Comparison of ENCODE assay signal across 1 cellular context in genomic region chr17:44002141-44002848, GRCh38.
TF ChIP-seq lines count a peak whose summit lies in the region.

No MANE protein-coding gene starts in this region.

TF ChIP-seq in HepG2, 621 proteins besides CTCF, POLR2A, EP300 and RAD21 (continued from another document and continues in another):
- TF ChIP-seq ZBTB26 (CRISPR knock-in tag; IDR thresholded peaks at IDR 0.05; ENCODE audit: borderline replicate concordance) (peak; percentile 25; the same call in 1 of the 2 replicates), ZNF296 (CRISPR knock-in tag; conservative IDR thresholded peaks at IDR 0.05) (no peak), TBL1XR1 (IDR thresholded peaks at IDR 0.05; ENCODE audit: borderline replicate concordance, low read length, partially characterized antibody) (no peak), SIX1 (CRISPR knock-in tag; IDR thresholded peaks at IDR 0.05; ENCODE audit: borderline replicate concordance) (no peak), NFYB (CRISPR knock-in tag; IDR thresholded peaks at IDR 0.05) (no peak), RFX3 (CRISPR knock-in tag; IDR thresholded peaks at IDR 0.05) (no peak), HNRNPUL1 (IDR thresholded peaks at IDR 0.05; ENCODE audit: low read depth, low read length) (no peak), ZBTB10 (CRISPR knock-in tag; IDR thresholded peaks at IDR 0.05; ENCODE audit: borderline replicate concordance) (no peak), ZNF75D (CRISPR knock-in tag; IDR thresholded peaks at IDR 0.05; ENCODE audit: borderline replicate concordance) (no peak), ATF2 (CRISPR knock-in tag; IDR thresholded peaks at IDR 0.05) (peak; percentile 48; the same call in 1 of the 2 replicates), SRSF1 (optimal IDR thresholded peaks at IDR 0.05; ENCODE audit: low read depth, low read length) (no peak), FOSL2 (CRISPR knock-in tag; IDR thresholded peaks at IDR 0.05) (peak; percentile 94), ZNF720 (CRISPR knock-in tag; IDR thresholded peaks at IDR 0.05) (no peak), ZNF607 (CRISPR knock-in tag; IDR thresholded peaks at IDR 0.05; ENCODE audit: borderline replicate concordance) (peak; percentile 57), ZNF207 (IDR thresholded peaks at IDR 0.05; ENCODE audit: borderline replicate concordance) (no peak), ZFP41 (CRISPR knock-in tag; IDR thresholded peaks at IDR 0.05; ENCODE audit: borderline replicate concordance) (no peak), KAT2B (IDR thresholded peaks at IDR 0.05; ENCODE audit: borderline replicate concordance, low read depth, low read length) (no peak), TFDP2 (CRISPR knock-in tag; IDR thresholded peaks at IDR 0.05) (no peak), ZNF597 (CRISPR knock-in tag; IDR thresholded peaks at IDR 0.05) (no peak), ZZZ3 (CRISPR knock-in tag; IDR thresholded peaks at IDR 0.05; ENCODE audit: borderline replicate concordance) (no peak), ARID2 (CRISPR knock-in tag; IDR thresholded peaks at IDR 0.05; ENCODE audit: borderline replicate concordance) (no peak), RELA (CRISPR knock-in tag; IDR thresholded peaks at IDR 0.05) (no peak), GTF3A (CRISPR knock-in tag; conservative IDR thresholded peaks at IDR 0.05) (no peak), ZNF780A (CRISPR knock-in tag; IDR thresholded peaks at IDR 0.05) (no peak), ZNF746 (CRISPR knock-in tag; IDR thresholded peaks at IDR 0.05) (no peak), HMGA1 (CRISPR knock-in tag; conservative IDR thresholded peaks at IDR 0.05) (no peak), KLF9 (CRISPR knock-in tag; IDR thresholded peaks at IDR 0.05; ENCODE audit: low read depth) (no peak)
- TF ChIP-seq, protein P1, sequence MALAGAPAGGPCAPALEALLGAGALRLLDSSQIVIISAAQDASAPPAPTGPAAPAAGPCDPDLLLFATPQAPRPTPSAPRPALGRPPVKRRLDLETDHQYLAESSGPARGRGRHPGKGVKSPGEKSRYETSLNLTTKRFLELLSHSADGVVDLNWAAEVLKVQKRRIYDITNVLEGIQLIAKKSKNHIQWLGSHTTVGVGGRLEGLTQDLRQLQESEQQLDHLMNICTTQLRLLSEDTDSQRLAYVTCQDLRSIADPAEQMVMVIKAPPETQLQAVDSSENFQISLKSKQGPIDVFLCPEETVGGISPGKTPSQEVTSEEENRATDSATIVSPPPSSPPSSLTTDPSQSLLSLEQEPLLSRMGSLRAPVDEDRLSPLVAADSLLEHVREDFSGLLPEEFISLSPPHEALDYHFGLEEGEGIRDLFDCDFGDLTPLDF (CRISPR knock-in tag; IDR thresholded peaks at IDR 0.05) = no peak
- TF ChIP-seq, protein P2, sequence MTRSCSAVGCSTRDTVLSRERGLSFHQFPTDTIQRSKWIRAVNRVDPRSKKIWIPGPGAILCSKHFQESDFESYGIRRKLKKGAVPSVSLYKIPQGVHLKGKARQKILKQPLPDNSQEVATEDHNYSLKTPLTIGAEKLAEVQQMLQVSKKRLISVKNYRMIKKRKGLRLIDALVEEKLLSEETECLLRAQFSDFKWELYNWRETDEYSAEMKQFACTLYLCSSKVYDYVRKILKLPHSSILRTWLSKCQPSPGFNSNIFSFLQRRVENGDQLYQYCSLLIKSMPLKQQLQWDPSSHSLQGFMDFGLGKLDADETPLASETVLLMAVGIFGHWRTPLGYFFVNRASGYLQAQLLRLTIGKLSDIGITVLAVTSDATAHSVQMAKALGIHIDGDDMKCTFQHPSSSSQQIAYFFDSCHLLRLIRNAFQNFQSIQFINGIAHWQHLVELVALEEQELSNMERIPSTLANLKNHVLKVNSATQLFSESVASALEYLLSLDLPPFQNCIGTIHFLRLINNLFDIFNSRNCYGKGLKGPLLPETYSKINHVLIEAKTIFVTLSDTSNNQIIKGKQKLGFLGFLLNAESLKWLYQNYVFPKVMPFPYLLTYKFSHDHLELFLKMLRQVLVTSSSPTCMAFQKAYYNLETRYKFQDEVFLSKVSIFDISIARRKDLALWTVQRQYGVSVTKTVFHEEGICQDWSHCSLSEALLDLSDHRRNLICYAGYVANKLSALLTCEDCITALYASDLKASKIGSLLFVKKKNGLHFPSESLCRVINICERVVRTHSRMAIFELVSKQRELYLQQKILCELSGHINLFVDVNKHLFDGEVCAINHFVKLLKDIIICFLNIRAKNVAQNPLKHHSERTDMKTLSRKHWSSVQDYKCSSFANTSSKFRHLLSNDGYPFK (CRISPR knock-in tag; IDR thresholded peaks at IDR 0.05; ENCODE audit: borderline replicate concordance) = peak; percentile 59
- TF ChIP-seq, protein P3, sequence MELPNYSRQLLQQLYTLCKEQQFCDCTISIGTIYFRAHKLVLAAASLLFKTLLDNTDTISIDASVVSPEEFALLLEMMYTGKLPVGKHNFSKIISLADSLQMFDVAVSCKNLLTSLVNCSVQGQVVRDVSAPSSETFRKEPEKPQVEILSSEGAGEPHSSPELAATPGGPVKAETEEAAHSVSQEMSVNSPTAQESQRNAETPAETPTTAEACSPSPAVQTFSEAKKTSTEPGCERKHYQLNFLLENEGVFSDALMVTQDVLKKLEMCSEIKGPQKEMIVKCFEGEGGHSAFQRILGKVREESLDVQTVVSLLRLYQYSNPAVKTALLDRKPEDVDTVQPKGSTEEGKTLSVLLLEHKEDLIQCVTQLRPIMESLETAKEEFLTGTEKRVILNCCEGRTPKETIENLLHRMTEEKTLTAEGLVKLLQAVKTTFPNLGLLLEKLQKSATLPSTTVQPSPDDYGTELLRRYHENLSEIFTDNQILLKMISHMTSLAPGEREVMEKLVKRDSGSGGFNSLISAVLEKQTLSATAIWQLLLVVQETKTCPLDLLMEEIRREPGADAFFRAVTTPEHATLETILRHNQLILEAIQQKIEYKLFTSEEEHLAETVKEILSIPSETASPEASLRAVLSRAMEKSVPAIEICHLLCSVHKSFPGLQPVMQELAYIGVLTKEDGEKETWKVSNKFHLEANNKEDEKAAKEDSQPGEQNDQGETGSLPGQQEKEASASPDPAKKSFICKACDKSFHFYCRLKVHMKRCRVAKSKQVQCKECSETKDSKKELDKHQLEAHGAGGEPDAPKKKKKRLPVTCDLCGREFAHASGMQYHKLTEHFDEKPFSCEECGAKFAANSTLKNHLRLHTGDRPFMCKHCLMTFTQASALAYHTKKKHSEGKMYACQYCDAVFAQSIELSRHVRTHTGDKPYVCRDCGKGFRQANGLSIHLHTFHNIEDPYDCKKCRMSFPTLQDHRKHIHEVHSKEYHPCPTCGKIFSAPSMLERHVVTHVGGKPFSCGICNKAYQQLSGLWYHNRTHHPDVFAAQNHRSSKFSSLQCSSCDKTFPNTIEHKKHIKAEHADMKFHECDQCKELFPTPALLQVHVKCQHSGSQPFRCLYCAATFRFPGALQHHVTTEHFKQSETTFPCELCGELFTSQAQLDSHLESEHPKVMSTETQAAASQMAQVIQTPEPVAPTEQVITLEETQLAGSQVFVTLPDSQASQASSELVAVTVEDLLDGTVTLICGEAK (IDR thresholded peaks at IDR 0.05) = no peak
- TF ChIP-seq, protein P3 (CRISPR knock-in tag; IDR thresholded peaks at IDR 0.05) = no peak
- TF ChIP-seq, protein P4, sequence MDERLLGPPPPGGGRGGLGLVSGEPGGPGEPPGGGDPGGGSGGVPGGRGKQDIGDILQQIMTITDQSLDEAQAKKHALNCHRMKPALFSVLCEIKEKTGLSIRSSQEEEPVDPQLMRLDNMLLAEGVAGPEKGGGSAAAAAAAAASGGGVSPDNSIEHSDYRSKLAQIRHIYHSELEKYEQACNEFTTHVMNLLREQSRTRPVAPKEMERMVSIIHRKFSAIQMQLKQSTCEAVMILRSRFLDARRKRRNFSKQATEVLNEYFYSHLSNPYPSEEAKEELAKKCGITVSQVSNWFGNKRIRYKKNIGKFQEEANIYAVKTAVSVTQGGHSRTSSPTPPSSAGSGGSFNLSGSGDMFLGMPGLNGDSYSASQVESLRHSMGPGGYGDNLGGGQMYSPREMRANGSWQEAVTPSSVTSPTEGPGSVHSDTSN (CRISPR knock-in tag; IDR thresholded peaks at IDR 0.05) = no peak
